19 cellular contexts compared by ENCODE assay signal in genomic region chr4:109005523-109005922, GRCh38.
DNase-seq lines count a peak whose midpoint lies in the region; ATAC-seq, FAIRE-seq and TF ChIP-seq lines count a peak whose summit lies in the region.
"Had no signal": no experiment of that assay in that cellular context is flagged by ENCODE, and none has a peak within 500 bp of the region (broad histone marks: within the 10 kb centered on the region; RNA-seq: fewer than 3 reads in every experiment).

No MANE protein-coding gene starts in this region.

- peaks cover 5% of the 10 kb centered on the region for H3K4me1 ChIP-seq in RWPE2 (ENCODE audit: insufficient read depth, poor library complexity, severe bottlenecking)
- no peaks in the 10 kb centered on the region for H3K4me1 ChIP-seq in kidney (ENCODE audit: control insufficient read depth in 1 of 2, insufficient read depth in 1 of 2, low read depth in 1 of 2, low read length in 2 of 2)
- H3K4me1 ChIP-seq: BE2C, left lung had no signal

- H3K36me3 ChIP-seq in RWPE2 (ENCODE audit: low read depth) (no peaks in the 10 kb centered on the region), kidney (ENCODE audit: control insufficient read depth in 1 of 2, insufficient read depth in 2 of 2, low read length in 2 of 2) (no peaks in the 10 kb centered on the region)
- H3K36me3 ChIP-seq: BE2C, heart right ventricle, left lung had no signal

- TF ChIP-seq CTCF in RWPE2 (IDR thresholded peaks at IDR 0.05; ENCODE audit: poor library complexity, severe bottlenecking) (no peak), fibroblast of villous mesenchyme (IDR thresholded peaks at IDR 0.05; ENCODE audit: insufficient read depth, low read depth, low read length) (no peak), kidney (IDR thresholded peaks at IDR 0.05; ENCODE audit: borderline replicate concordance, extremely low read depth, insufficient read depth) (no peak)

- H3K9me3 ChIP-seq in RWPE2 (ENCODE audit: severe bottlenecking) (no peaks in the 10 kb centered on the region), kidney (ENCODE audit: control insufficient read depth in 1 of 2, low read length in 2 of 2) (no peaks in the 10 kb centered on the region)
- H3K9me3 ChIP-seq: BE2C, left lung had no signal

- FAIRE-seq in kidney (lab: Jason Lieb, UNC) (no peak), frontal cortex (lab: Jason Lieb, UNC) (no peak)
- FAIRE-seq: urothelium cell line had no signal

- DNase-seq in AG08395 (ENCODE audit: low spot score) = peak; percentile 26
- peak; percentile 59 for DNase-seq in HCEC 1CT
- no peak for DNase-seq in RWPE2 (ENCODE audit: low spot score)
- DNase-seq in fibroblast of villous mesenchyme (ENCODE audit: low read depth) = peak; percentile 52
- DNase-seq in kidney = no peak
- no peak for DNase-seq in hypothalamus (lab: John Stamatoyannopoulos, UW)
- no peak for DNase-seq in NCI-H1092 (lab: John Stamatoyannopoulos, UW)
- DNase-seq in frontal cortex (ENCODE audit: low spot score in 2 of 2) = no peak
- DNase-seq: activated CD4-positive, alpha-beta T cell treated with anti-CD3 and anti-CD28 coated beads for 1 hour; BE2C; endodermal cell; heart right ventricle; left lung; natural killer cell; NCI-H1092 treated with DMSO at 0.1 percent for 48 hours; NCI-H2171 treated with DMSO at 0.1 percent for 48 hours; right cardiac atrium; stimulated activated naive B cell treated with anti-CD40 and anti-IgM and Interleukin-4, amounts not matched to agents 10 μg/mL and 1 μg/mL and 100 μg/mL, for 72 hours had no signal

- intact Hi-C loops in kidney (cut with DNase I) = no loop called here

- H3K4me3 ChIP-seq in RWPE2 (ENCODE audit: severe bottlenecking) (no peak overlapping the region), fibroblast of villous mesenchyme (ENCODE audit: low read depth, low read length) (no peak overlapping the region), kidney (ENCODE audit: low read length in 2 of 2) (no peak overlapping the region)
- H3K4me3 ChIP-seq: heart right ventricle, left lung had no signal

- H3K27me3 ChIP-seq in RWPE2 (ENCODE audit: insufficient read depth, poor library complexity, severe bottlenecking) = no peaks in the 10 kb centered on the region
- H3K27me3 ChIP-seq: BE2C, heart right ventricle, left lung had no signal

- peak; percentile 74 for ATAC-seq in RWPE2 (ENCODE audit: low read depth)
- ATAC-seq: heart right ventricle; left lung; natural killer cell; right cardiac atrium; stimulated activated naive B cell treated with anti-CD40 and anti-IgM and Interleukin-4, amounts not matched to agents 10 μg/mL and 1 μg/mL and 100 μg/mL, for 72 hours had no signal

- H3K9ac ChIP-seq in kidney (ENCODE audit: low read length in 2 of 2) = no peak overlapping the region

- H3K27ac ChIP-seq in RWPE2 (ENCODE audit: poor library complexity, severe bottlenecking) (no peak overlapping the region), kidney (ENCODE audit: low read depth in 2 of 2, low read length in 2 of 2) (no peak overlapping the region)
- H3K27ac ChIP-seq: heart right ventricle, left lung had no signal

Comparison
In these comparisons a context has a peak if more than half of its experiments do, and no peak if none do; other contexts are left out.
1. DNase-seq: peak in AG08395 (single experiment), HCEC 1CT (single experiment) and fibroblast of villous mesenchyme (single experiment); none in RWPE2 (single experiment), kidney (single experiment), hypothalamus (0 of 51), NCI-H1092 (single experiment) and frontal cortex (0 of 2).